Comparison of ENCODE assay signal across 26 cellular contexts in the genomic region with DNA sequence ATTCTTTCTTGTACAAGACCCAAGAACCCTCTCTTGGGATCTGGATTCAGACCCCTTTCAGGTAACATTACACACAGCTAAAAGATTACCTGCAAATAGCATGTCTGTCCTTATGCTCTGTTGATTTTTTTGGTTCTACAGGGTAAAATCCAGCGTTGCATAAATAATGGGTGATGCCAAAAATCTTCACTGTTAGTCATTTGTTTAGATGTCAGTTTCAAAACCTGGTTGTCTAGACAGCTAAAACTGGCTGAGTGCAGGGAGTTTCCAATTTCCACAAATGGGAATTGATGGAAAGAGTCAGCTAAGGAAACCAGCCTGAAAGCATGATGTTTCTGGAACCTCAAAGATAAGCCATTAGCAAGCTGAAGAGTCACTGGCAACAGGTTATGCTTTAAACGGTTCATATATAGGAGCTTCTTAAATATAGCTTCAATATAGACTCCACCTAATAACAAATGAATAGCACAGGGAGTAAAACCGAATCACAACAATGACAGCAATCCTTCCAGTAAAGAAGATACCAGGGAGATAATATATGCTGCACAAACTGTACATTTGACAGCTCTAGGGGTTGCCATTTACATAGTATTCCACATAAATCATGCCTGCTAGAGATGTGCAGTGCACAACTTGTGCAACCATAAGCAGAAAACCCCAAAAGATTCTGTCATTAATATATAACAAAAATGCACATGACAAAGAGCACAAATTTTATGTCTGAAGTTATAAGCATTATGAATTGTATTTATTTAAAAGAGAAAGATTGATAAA. TPM values are rescaled to one million over a fixed set of nuclear protein-coding genes. Genes with fewer than 3 reads are reported as not detected.
DNase-seq lines count a peak whose midpoint lies in the region; ATAC-seq and TF ChIP-seq lines count a peak whose summit lies in the region.
"Had no signal": no experiment of that assay in that cellular context is flagged by ENCODE, and none has a peak within 500 bp of the region (broad histone marks: within the 10 kb centered on the region; RNA-seq: fewer than 3 reads in every experiment).

No MANE protein-coding gene starts in this region.

- H3K4me1 Mint-ChIP-seq in activated T-cell treated with anti-CD3 and anti-CD28 coated beads, Interleukin-2, amount 50 U/mL, for 4 hours (ENCODE audit: low read depth): no peaks in the 10 kb centered on the region
- H3K4me1 Mint-ChIP-seq: nephron progenitor cell had no signal

- no peaks in the 10 kb centered on the region for H3K9me2 ChIP-seq in GM23248 (ENCODE audit: insufficient read depth)

- H3K27ac ChIP-seq in GM23248: no peak overlapping the region
- H3K27ac ChIP-seq in fibroblast of lung (ENCODE audit: insufficient read depth, low read length): no peak overlapping the region
- H3K27ac ChIP-seq in osteoblast (ENCODE audit: low read depth, low read length): no peak overlapping the region
- H3K27ac ChIP-seq: prostate gland, tibial artery had no signal

- H3K36me3 ChIP-seq in GM23248 (ENCODE audit: low read depth): no peaks in the 10 kb centered on the region
- no peaks in the 10 kb centered on the region for H3K36me3 ChIP-seq in fibroblast of lung (ENCODE audit: control insufficient read depth, insufficient read depth, low read length)
- H3K36me3 ChIP-seq in osteoblast (ENCODE audit: insufficient read depth, low read length): no peaks in the 10 kb centered on the region
- H3K36me3 ChIP-seq: prostate gland, tibial artery had no signal

- WGBS in GM23248 (ENCODE audit: low coverage in 1 of 2, low lambda C conversion rate in 2 of 2, missing lambda C conversion rate in 2 of 2), 2 experiments: 37 to 42% methylated on average over 3 of the region's 3 CpGs

- DNase-seq in GM23248 (peak; percentile 67), astrocyte of the hippocampus (ENCODE audit: low read depth, low spot score) (peak; percentile 20), fibroblast of lung (ENCODE audit: low read depth in 2 of 2) (peak in 1 of 2 donors; percentile 59), osteoblast (ENCODE audit: insufficient read length, low spot score, missing footprints) (no peak), KBM-7 (no peak), COLO829 (ENCODE audit: low spot score) (no peak)
- DNase-seq in activated T-cell treated with anti-CD3 and anti-CD28 coated beads, Interleukin-2, amount 50 U/mL, for 4 hours: no peak
- DNase-seq: activated CD4-positive, alpha-beta memory T cell treated with anti-CD3 and anti-CD28 coated beads for 36 hours; activated CD4-positive, CD25-positive, alpha-beta regulatory T cell; activated naive CD4-positive, alpha-beta T cell; activated T-cell treated with anti-CD3 and anti-CD28 coated beads for 4 hours; amygdala; cerebellar nuclear complex; DMS79 treated with DMSO at 0.1 percent for 48 hours; effector memory CD8-positive, alpha-beta T cell; foreskin melanocyte; NCI-H1417 treated with DMSO at 0.1 percent for 48 hours; NCI-H524 treated with DMSO at 0.1 percent for 48 hours; nephron progenitor cell; RPMI8226; stimulated activated CD4-positive, alpha-beta T cell treated with anti-CD3 and anti-CD28 coated beads, Interleukin-2, amount 100 ng/mL, for 24 hours; stimulated activated naive CD4-positive, alpha-beta T cell; tibial artery had no signal

- in situ Hi-C loops in GM23248 (cut with MboI): no loop called here
- in situ Hi-C loops in KBM-7 (cut with MboI; ENCODE audit: low pct_unique_long_range_greater_than_20kb, low sequenced_read_pairs): no loop called here

- no peaks in the 10 kb centered on the region for H3K79me2 ChIP-seq in GM23248 (ENCODE audit: insufficient read depth)
- no peaks in the 10 kb centered on the region for H3K79me2 ChIP-seq in fibroblast of lung (ENCODE audit: control insufficient read depth, insufficient read depth, low read length)
- H3K79me2 ChIP-seq in osteoblast (ENCODE audit: insufficient read depth, low read length): no peaks in the 10 kb centered on the region

- H3K4me1 ChIP-seq in GM23248 (ENCODE audit: insufficient read depth) (0 out of 2 replicates have a peak, but pooled peaks cover 5% of the 10 kb centered on the region), fibroblast of lung (ENCODE audit: control insufficient read depth, extremely low read depth, insufficient read depth, low read length) (no peaks in the 10 kb centered on the region), osteoblast (ENCODE audit: insufficient read depth, low read length) (no peaks in the 10 kb centered on the region)
- H3K4me1 ChIP-seq: prostate gland had no signal

- no peaks in the 10 kb centered on the region for H3K36me3 Mint-ChIP-seq in activated T-cell treated with anti-CD3 and anti-CD28 coated beads, Interleukin-2, amount 50 U/mL, for 4 hours (ENCODE audit: insufficient read depth)
- H3K36me3 Mint-ChIP-seq: activated CD4-positive, alpha-beta memory T cell treated with anti-CD3 and anti-CD28 coated beads for 36 hours had no signal

- no peaks in the 10 kb centered on the region for H3K9me3 Mint-ChIP-seq in activated T-cell treated with anti-CD3 and anti-CD28 coated beads, Interleukin-2, amount 50 U/mL, for 4 hours
- H3K9me3 Mint-ChIP-seq: activated CD4-positive, alpha-beta memory T cell treated with anti-CD3 and anti-CD28 coated beads for 36 hours had no signal

- H3K4me3 Mint-ChIP-seq in activated T-cell treated with anti-CD3 and anti-CD28 coated beads, Interleukin-2, amount 50 U/mL, for 4 hours: no peak overlapping the region
- H3K4me3 Mint-ChIP-seq: activated CD4-positive, alpha-beta memory T cell treated with anti-CD3 and anti-CD28 coated beads for 36 hours; effector memory CD8-positive, alpha-beta T cell; nephron progenitor cell had no signal

- ATAC-seq in HG03175 (IDR thresholded peaks at IDR 0.05; ENCODE audit: unreplicated experiment): no peak
- ATAC-seq in activated T-cell treated with anti-CD3 and anti-CD28 coated beads, Interleukin-2, amount 50 U/mL, for 4 hours: no peak
- ATAC-seq: effector memory CD8-positive, alpha-beta T cell had no signal

- no peaks in the 10 kb centered on the region for H3F3A ChIP-seq in GM23248 (ENCODE audit: insufficient read depth)

- H3K27me3 Mint-ChIP-seq in activated T-cell treated with anti-CD3 and anti-CD28 coated beads, Interleukin-2, amount 50 U/mL, for 4 hours (ENCODE audit: low read depth): peaks cover 6% of the 10 kb centered on the region

- TF ChIP-seq CTCF in fibroblast of lung (conservative IDR thresholded peaks at IDR 0.05 in 1 of 2, IDR thresholded peaks at IDR 0.05 in 1 of 2; ENCODE audit: low read depth in 1 of 2, low read length in 2 of 2): no peak
- TF ChIP-seq CTCF in osteoblast (IDR thresholded peaks at IDR 0.05; ENCODE audit: extremely low read depth, low read depth, low read length): no peak

- H3K4me2 ChIP-seq in GM23248 (ENCODE audit: unreplicated experiment) (peak overlapping the region; percentile 52), fibroblast of lung (ENCODE audit: extremely low read depth, insufficient read depth, low read length) (peak overlapping the region; percentile 19), osteoblast (ENCODE audit: insufficient read depth, low read length) (peak overlapping the region; percentile 40)

- H3K27me3 ChIP-seq in GM23248 (replicated peaks; ENCODE audit: insufficient read depth): no peaks in the 10 kb centered on the region
- H3K27me3 ChIP-seq in fibroblast of lung (ENCODE audit: control insufficient read depth, insufficient read depth, low read length): no peaks in the 10 kb centered on the region
- no peaks in the 10 kb centered on the region for H3K27me3 ChIP-seq in osteoblast (ENCODE audit: insufficient read depth, low read length)
- H3K27me3 ChIP-seq: tibial artery had no signal

- no peak overlapping the region; the same call in 1 of the 2 replicates for H2AFZ ChIP-seq in GM23248
- no peak overlapping the region for H2AFZ ChIP-seq in fibroblast of lung (ENCODE audit: low read length)
- no peak overlapping the region for H2AFZ ChIP-seq in osteoblast (ENCODE audit: low read length)

- no peaks in the 10 kb centered on the region for H3K9me3 ChIP-seq in GM23248 (ENCODE audit: low read depth)
- H3K9me3 ChIP-seq in fibroblast of lung (ENCODE audit: control insufficient read depth, insufficient read depth, low read depth, low read length): no peaks in the 10 kb centered on the region
- H3K9me3 ChIP-seq in osteoblast (ENCODE audit: low read depth, low read length): no peaks in the 10 kb centered on the region
- H3K9me3 ChIP-seq: prostate gland, tibial artery had no signal

- no peak overlapping the region for H3K9ac ChIP-seq in GM23248
- no peak overlapping the region for H3K9ac ChIP-seq in fibroblast of lung (ENCODE audit: insufficient read depth, low read length)

- H4K20me1 ChIP-seq in GM23248 (ENCODE audit: insufficient read depth) (no peaks in the 10 kb centered on the region), fibroblast of lung (ENCODE audit: control insufficient read depth, extremely low read depth, insufficient read depth, low read length) (no peaks in the 10 kb centered on the region), osteoblast (ENCODE audit: insufficient read depth, low read length) (no peaks in the 10 kb centered on the region)

- H3K4me3 ChIP-seq in GM23248 (no peak overlapping the region), fibroblast of lung (replicated peaks in 1 of 4; ENCODE audit: control extremely low read depth in 1 of 4, insufficient read depth in 1 of 4, low read depth in 3 of 4, low read length in 4 of 4) (no peak overlapping the region), osteoblast (ENCODE audit: insufficient read depth, low read length) (no peak overlapping the region)
- H3K4me3 ChIP-seq: prostate gland, skin epidermis, tibial artery had no signal

RNA-seq across cellular contexts. Expression of a gene that starts 20.4 kb away (rescaled TPM):
- total RNA-seq in GM23248 (2014; rRNA removed; shearing (Covaris generic)): 77.6 and 124 TPM in 2 replicates
- polyA plus RNA-seq in GM23248 (2016; fragmentation: Nextera tagmentation; extraction: Ambion mirVana) (23.1 and 29.8 TPM in 2 replicates), fibroblast of lung (20.3 and 25.7 TPM in 2 replicates)
- total RNA-seq in fibroblast of lung (36.7 and 39.1 TPM in 2 replicates), osteoblast (29.3 and 31.5 TPM in 2 replicates)
- polyA plus RNA-seq in fibroblast of lung (2012): 28.9 and 40.6 TPM in 2 replicates
- polyA minus RNA-seq in fibroblast of lung (ENCODE audit: low replicate concordance): 5.4 and 8.2 TPM in 2 replicates
- 10 to 100 TPM; 40.6 to 51.9 (median 42.7) TPM for total RNA-seq in activated T-cell treated with anti-CD3 and anti-CD28 coated beads, Interleukin-2, amount 50 U/mL, for 4 hours

Comparison
In these comparisons a context has a peak if more than half of its experiments do, and no peak if none do; other contexts are left out.
1. DNase-seq: peak in GM23248 (single experiment) and astrocyte of the hippocampus (single experiment); none in osteoblast (single experiment), KBM-7 (single experiment), activated T-cell treated with anti-CD3 and anti-CD28 coated beads, Interleukin-2, amount 50 U/mL, for 4 hours (single experiment) and COLO829 (single experiment).
2. Peak in every context shown above with its lines, with median percentiles within 50 percentile points of each other: H3K4me2 ChIP-seq.